9 cellular contexts compared by ENCODE assay signal in genomic region chr17:38455288-38455915, GRCh38. TPM values are rescaled to one million over a fixed set of nuclear protein-coding genes. Genes with fewer than 3 reads are reported as not detected.
A peak's percentile ranks its signal among the peaks of the same experiment; 100 is the strongest.
DNase-seq lines count a peak whose midpoint lies in the region; ATAC-seq and TF ChIP-seq lines count a peak whose summit lies in the region.
"Had no signal": no experiment of that assay in that cellular context is flagged by ENCODE, and none has a peak within 500 bp of the region (broad histone marks: within the 10 kb centered on the region; RNA-seq: fewer than 3 reads in every experiment).

No MANE protein-coding gene starts in this region.

- peak; percentile 58 for DNase-seq in ELF-1 (ENCODE audit: low read depth, low spot score)
- DNase-seq in NCI-H82 treated with DMSO at 0.1 percent for 48 hours (lab: John Stamatoyannopoulos, UW; ENCODE audit: unreplicated experiment): peak; percentile 30
- DNase-seq in esophagus muscularis mucosa (ENCODE audit: extremely low spot score): no peak
- no peak for DNase-seq in sigmoid colon
- DNase-seq in HPDE6-E6E7 (ENCODE audit: extremely low spot score): no peak
- no peak for DNase-seq in GM13976 (ENCODE audit: low spot score)
- no peak for DNase-seq in occipital lobe (lab: John Stamatoyannopoulos, UW)
- DNase-seq: stimulated activated CD4-positive, alpha-beta T cell treated with anti-CD3 and anti-CD28 coated beads, Interleukin-4, amount 100 ng/mL, for 1 hour had no signal

- H3K36me3 ChIP-seq in esophagus muscularis mucosa (peaks cover 7 to 27% (median 26%) of the 10 kb centered on the region in 4 donors), sigmoid colon (peaks cover 0 to 26% (median 16%) of the 10 kb centered on the region in 4 donors)

- TF ChIP-seq POLR2A in esophagus muscularis mucosa (IDR thresholded peaks at IDR 0.05; ENCODE audit: low read depth): no peak
- no peak for TF ChIP-seq POLR2A in sigmoid colon (IDR thresholded peaks at IDR 0.05)

- intact Hi-C loops in esophagus muscularis mucosa (cut with DNase I) (no loop called here), sigmoid colon (cut with DNase I) (no loop called here)

- peaks cover 65 to 74% (median 71%) of the 10 kb centered on the region in 4 donors for H3K4me1 ChIP-seq in esophagus muscularis mucosa
- H3K4me1 ChIP-seq in sigmoid colon: peaks cover 0 to 71% (median 59%) of the 10 kb centered on the region in 4 donors

- peak overlapping the region in 1 of 4 donors; percentile 50 for H3K4me3 ChIP-seq in esophagus muscularis mucosa
- H3K4me3 ChIP-seq in sigmoid colon: no peak overlapping the region

- TF ChIP-seq CTCF in esophagus muscularis mucosa (IDR thresholded peaks at IDR 0.05): no peak
- no peak for TF ChIP-seq CTCF in sigmoid colon (IDR thresholded peaks at IDR 0.05)
- no peak for TF ChIP-seq CTCF in GM13976 (IDR thresholded peaks at IDR 0.05; ENCODE audit: borderline replicate concordance, control extremely low read depth, extremely low read depth, insufficient read depth, missing control alignments)

- in situ Hi-C loops in GM13976 (cut with MboI; ENCODE audit: low sequenced_read_pairs, unreplicated experiment): no loop called here

- ATAC-seq in GM21360 (IDR thresholded peaks at IDR 0.05; ENCODE audit: unreplicated experiment): no peak

- WGBS in esophagus muscularis mucosa: 34% methylated on average over 5 of the region's 8 CpGs
- WGBS in sigmoid colon, 2 donors: 60 to 76% methylated on average over 8 of the region's 8 CpGs

- H3K27ac ChIP-seq in esophagus muscularis mucosa (replicated peaks in 1 of 4): peak overlapping the region; percentile 82 to 92 (median 86)
- peak overlapping the region; percentile 81 to 92 (median 87) for H3K27ac ChIP-seq in sigmoid colon

- TF ChIP-seq EP300 in esophagus muscularis mucosa (IDR thresholded peaks at IDR 0.05): no peak
- no peak for TF ChIP-seq EP300 in sigmoid colon (IDR thresholded peaks at IDR 0.05)

- H3K27me3 ChIP-seq in esophagus muscularis mucosa (no peaks in the 10 kb centered on the region), sigmoid colon (no peaks in the 10 kb centered on the region)

- H3K9me3 ChIP-seq in esophagus muscularis mucosa (no peaks in the 10 kb centered on the region), sigmoid colon (no peaks in the 10 kb centered on the region)

RNA-seq across cellular contexts. Expression of gene ARHGAP23, which starts 27.1 kb away (rescaled TPM):
- total RNA-seq in esophagus muscularis mucosa: 100 to 1,000 TPM in 2 of 4 donors, 10 to 100 TPM in 2; 58.6 to 150 (median 104) TPM
- total RNA-seq in sigmoid colon: 10 to 100 TPM; 11.2 to 42.1 (median 28.5) TPM
- polyA plus RNA-seq in sigmoid colon: 1 to 10 TPM in 2 of 3 donors, under 1 TPM in 1; 0.69 to 9.8 (median 3.0) TPM
- 42.9 TPM for total RNA-seq in occipital lobe

Comparison
In these comparisons a context has a peak if more than half of its experiments do, and no peak if none do; other contexts are left out.
1. DNase-seq: peak in ELF-1 (single experiment) and NCI-H82 treated with DMSO at 0.1 percent for 48 hours (single experiment); none in esophagus muscularis mucosa (single experiment), sigmoid colon (single experiment), HPDE6-E6E7 (single experiment), GM13976 (single experiment) and occipital lobe (single experiment).